18 cellular contexts compared by ENCODE assay signal in the genomic region with DNA sequence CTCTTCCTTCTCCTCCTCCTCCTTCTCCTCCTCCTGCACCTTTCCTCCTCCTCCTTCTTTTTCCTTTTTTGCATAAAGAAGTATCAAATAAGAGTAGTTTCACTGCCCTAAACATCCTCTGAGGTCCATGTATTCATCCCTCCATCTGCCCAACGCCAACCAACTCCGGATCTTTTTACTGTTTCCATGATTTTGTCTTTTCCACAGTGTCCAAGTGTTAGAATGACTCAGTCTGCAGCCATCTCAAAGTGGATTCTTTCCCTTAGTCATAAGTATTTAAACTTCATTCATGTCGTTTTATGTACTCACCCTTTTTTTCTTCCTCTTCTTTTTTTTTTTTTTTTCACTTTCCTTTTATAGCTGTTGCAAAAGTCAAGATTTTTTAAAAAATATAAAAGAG. TPM values are rescaled to one million over a fixed set of nuclear protein-coding genes. Genes with fewer than 3 reads are reported as not detected.
DNase-seq lines count a peak whose midpoint lies in the region; ATAC-seq and TF ChIP-seq lines count a peak whose summit lies in the region.
"Had no signal": no experiment of that assay in that cellular context is flagged by ENCODE, and none has a peak within 500 bp of the region (broad histone marks: within the 10 kb centered on the region; RNA-seq: fewer than 3 reads in every experiment).

No MANE protein-coding gene starts in this region.

- no peaks in the 10 kb centered on the region for H4K20me1 ChIP-seq in osteoblast (ENCODE audit: insufficient read depth, low read length)

- no peaks in the 10 kb centered on the region for H3K4me1 ChIP-seq in osteoblast (ENCODE audit: insufficient read depth, low read length)
- H3K4me1 ChIP-seq: HAP-1, Peyer's patch had no signal

- H3K79me2 ChIP-seq in osteoblast (ENCODE audit: insufficient read depth, low read length): no peaks in the 10 kb centered on the region

- H3K4me3 ChIP-seq in osteoblast (ENCODE audit: insufficient read depth, low read length) (no peak overlapping the region), foreskin fibroblast (ENCODE audit: low read depth in 1 of 2, low read length in 2 of 2) (no peak overlapping the region)
- H3K4me3 ChIP-seq: coronary artery, HAP-1, Peyer's patch had no signal

- no peak overlapping the region for H3K27ac ChIP-seq in osteoblast (ENCODE audit: low read depth, low read length)
- H3K27ac ChIP-seq: coronary artery, Peyer's patch had no signal

- ATAC-seq in HG03175 (IDR thresholded peaks at IDR 0.05; ENCODE audit: unreplicated experiment) (no peak), GM18502 (IDR thresholded peaks at IDR 0.05; ENCODE audit: poor library complexity, unreplicated experiment) (no peak), HG02840 (IDR thresholded peaks at IDR 0.05; ENCODE audit: low FRiP score, unreplicated experiment) (no peak)
- ATAC-seq: activated T-cell treated with anti-CD3 and anti-CD28 coated beads, Interleukin-2, amount 50 U/mL, for 72 hours had no signal

- H3K27me3 ChIP-seq in osteoblast (ENCODE audit: insufficient read depth, low read length): no peaks in the 10 kb centered on the region
- H3K27me3 ChIP-seq: Peyer's patch had no signal

- H2AFZ ChIP-seq in osteoblast (ENCODE audit: low read length): no peak overlapping the region

- no peaks in the 10 kb centered on the region for H3K9me3 ChIP-seq in osteoblast (ENCODE audit: low read depth, low read length)
- H3K9me3 ChIP-seq: HAP-1, Peyer's patch had no signal

- DNase-seq in CD1c-positive myeloid dendritic cell (ENCODE audit: extremely low spot score) (peak; percentile 34), HT1080 (ENCODE audit: low read depth) (peak; percentile 61), T1000 (lab: John Stamatoyannopoulos, UW) (peak; percentile 11), osteoblast (ENCODE audit: insufficient read length, low spot score, missing footprints) (peak; percentile 76), foreskin fibroblast (no peak)
- DNase-seq: activated CD4-positive, alpha-beta T cell treated with anti-CD3 and anti-CD28 coated beads, Interleukin-2, amount 50 U/mL, for 4 hours; activated T-cell treated with anti-CD3 and anti-CD28 coated beads, Interleukin-2, amount 50 U/mL, for 72 hours; CD4-positive, CD25-positive, alpha-beta regulatory T cell; NCI-H345; Peyer's patch; stimulated activated CD4-positive, alpha-beta T cell treated with anti-CD3 and anti-CD28 coated beads, Interleukin-15, amount 100 ng/mL, for 24 hours; T-helper 2 cell had no signal

- TF ChIP-seq CTCF in osteoblast (IDR thresholded peaks at IDR 0.05; ENCODE audit: extremely low read depth, low read depth, low read length) (no peak), foreskin fibroblast (IDR thresholded peaks at IDR 0.05; ENCODE audit: low read depth, low read length) (no peak)

- H3K36me3 ChIP-seq in osteoblast (ENCODE audit: insufficient read depth, low read length): no peaks in the 10 kb centered on the region
- H3K36me3 ChIP-seq: HAP-1, Peyer's patch had no signal

- no peak overlapping the region for H3K4me2 ChIP-seq in osteoblast (ENCODE audit: insufficient read depth, low read length)

RNA-seq across cellular contexts. Expression of a gene that starts 12.9 kb away (rescaled TPM):
- 4.0 and 4.8 TPM in 2 replicates for total RNA-seq in HT1080 (2014; rRNA removed; shearing (Covaris generic))
- 1.2 and 1.3 TPM in 2 replicates for polyA plus RNA-seq in HT1080 (2015; cell fraction: cytosol; rRNA removed)
- polyA plus RNA-seq in HT1080 (2015; cell fraction: nucleus; rRNA removed): 1.1 and 1.7 TPM in 2 replicates
- 0.29 and 0.36 TPM in 2 replicates for total RNA-seq in osteoblast
- total RNA-seq: CD4-positive, CD25-positive, alpha-beta regulatory T cell; fibroblast of lung had no signal
- polyA plus RNA-seq: CD4-positive, CD25-positive, alpha-beta regulatory T cell; fibroblast of lung had no signal

RNA-seq across cellular contexts. Expression of a gene that starts 55.1 kb away (rescaled TPM):
- total RNA-seq in HT1080 (2014; rRNA removed; shearing (Covaris generic)): not detected in 2 replicates
- not detected in 2 replicates for polyA plus RNA-seq in HT1080 (2015; cell fraction: cytosol; rRNA removed)
- polyA plus RNA-seq in HT1080 (2015; cell fraction: nucleus; rRNA removed): not detected in 2 replicates
- 0.72 and 0.88 TPM in 2 replicates for total RNA-seq in osteoblast

Comparison
In these comparisons a context has a peak if more than half of its experiments do, and no peak if none do; other contexts are left out.
1. DNase-seq: peak in CD1c-positive myeloid dendritic cell (single experiment), HT1080 (single experiment), T1000 (single experiment) and osteoblast (single experiment); none in foreskin fibroblast (0 of 2).